In genomic region chr15:78108300-78109084, GRCh38 we compare ENCODE assay signal across 8 cellular contexts. TPM values are rescaled to one million over a fixed set of nuclear protein-coding genes. Genes with fewer than 3 reads are reported as not detected.
DNase-seq lines count a peak whose midpoint lies in the region; ATAC-seq and TF ChIP-seq lines count a peak whose summit lies in the region.

No MANE protein-coding gene starts in this region.

- H3K4me3 ChIP-seq in SJSA1 (no peak overlapping the region), osteoblast (ENCODE audit: insufficient read depth, low read length) (no peak overlapping the region), thoracic aorta (no peak overlapping the region)

- no peaks in the 10 kb centered on the region for H3K79me2 ChIP-seq in osteoblast (ENCODE audit: insufficient read depth, low read length)

- H3K9me3 ChIP-seq in SJSA1 (replicated peaks): no peaks in the 10 kb centered on the region
- no peaks in the 10 kb centered on the region for H3K9me3 ChIP-seq in osteoblast (ENCODE audit: low read depth, low read length)
- no peaks in the 10 kb centered on the region for H3K9me3 ChIP-seq in thoracic aorta

- no peak overlapping the region for H2AFZ ChIP-seq in osteoblast (ENCODE audit: low read length)

- H3K27me3 ChIP-seq in SJSA1 (replicated peaks) (no peaks in the 10 kb centered on the region), foreskin keratinocyte (no peaks in the 10 kb centered on the region), osteoblast (ENCODE audit: insufficient read depth, low read length) (no peaks in the 10 kb centered on the region), thoracic aorta (replicated peaks; ENCODE audit: insufficient read depth) (no peaks in the 10 kb centered on the region)

- no peaks in the 10 kb centered on the region for H3K36me3 ChIP-seq in SJSA1
- no peaks in the 10 kb centered on the region for H3K36me3 ChIP-seq in osteoblast (ENCODE audit: insufficient read depth, low read length)
- H3K36me3 ChIP-seq in thoracic aorta: no peaks in the 10 kb centered on the region

- DNase-seq in DMS 273 (lab: John Stamatoyannopoulos, UW; ENCODE audit: unreplicated experiment): peak; percentile 90
- no peak for DNase-seq in DMS 273 treated with DMSO at 0.1 percent for 48 hours (lab: John Stamatoyannopoulos, UW)
- DNase-seq in LHCN-M2 (ENCODE audit: low read depth): peak; percentile 84
- peak; percentile 72 to 89 for DNase-seq in SJSA1 (ENCODE audit: low read depth in 1 of 2, low spot score in 2 of 2)
- peak; percentile 93 for DNase-seq in activated effector memory CD4-positive, alpha-beta T cell treated with anti-CD3 and anti-CD28 coated beads, Interleukin-2, amount 50 U/mL, for 16 hours
- DNase-seq in foreskin keratinocyte: peak in 1 of 2 donors; percentile 53
- DNase-seq in osteoblast (ENCODE audit: insufficient read length, low spot score, missing footprints): peak; percentile 99
- DNase-seq in thoracic aorta (ENCODE audit: low spot score): peak; percentile 46

- no peak overlapping the region for H3K4me2 ChIP-seq in osteoblast (ENCODE audit: insufficient read depth, low read length)

- H3K27ac ChIP-seq in SJSA1 (no peak overlapping the region), foreskin keratinocyte (no peak overlapping the region), osteoblast (ENCODE audit: low read depth, low read length) (no peak overlapping the region), thoracic aorta (no peak overlapping the region)

- ATAC-seq in foreskin keratinocyte (peak; percentile 83), thoracic aorta (ENCODE audit: insufficient number of reproducible peaks, low FRiP score, low read depth) (peak; percentile 46)

- TF ChIP-seq CTCF in foreskin keratinocyte (conservative IDR thresholded peaks at IDR 0.05): peak; percentile 95
- peak; percentile 95 for TF ChIP-seq CTCF in osteoblast (IDR thresholded peaks at IDR 0.05; ENCODE audit: extremely low read depth, low read depth, low read length)
- peak; percentile 94 for TF ChIP-seq CTCF in thoracic aorta (IDR thresholded peaks at IDR 0.05)

- H3K4me1 ChIP-seq in SJSA1 (replicated peaks) (no peaks in the 10 kb centered on the region), foreskin keratinocyte (no peaks in the 10 kb centered on the region), osteoblast (ENCODE audit: insufficient read depth, low read length) (peaks cover 5% of the 10 kb centered on the region), thoracic aorta (ENCODE audit: control insufficient read depth in 1 of 2, low read depth in 2 of 2) (no peaks in the 10 kb centered on the region)

- H4K20me1 ChIP-seq in osteoblast (ENCODE audit: insufficient read depth, low read length): no peaks in the 10 kb centered on the region

RNA-seq across cellular contexts. Expression of gene SH2D7, which starts 16.1 kb away (rescaled TPM):
- not detected in 2 replicates for total RNA-seq in LHCN-M2 (2014; rRNA removed)
- 0.04 TPM for polyA plus RNA-seq in LHCN-M2 (2012)
- not detected in 2 replicates for total RNA-seq in SJSA1 (2014; rRNA removed; shearing (Covaris generic))
- total RNA-seq in foreskin keratinocyte: not detected in 2 replicates
- not detected in 2 replicates for polyA plus RNA-seq in foreskin keratinocyte
- not detected in 2 replicates for total RNA-seq in osteoblast
- total RNA-seq in thoracic aorta: not detected

RNA-seq across cellular contexts. Expression of gene CIB2, which starts 22.8 kb away (rescaled TPM):
- total RNA-seq in LHCN-M2 (2014; rRNA removed): 1.4 and 1.8 TPM in 2 replicates
- polyA plus RNA-seq in LHCN-M2 (2012): 3.9 TPM
- 3.2 and 3.8 TPM in 2 replicates for total RNA-seq in SJSA1 (2014; rRNA removed; shearing (Covaris generic))
- total RNA-seq in foreskin keratinocyte: 13.6 and 17.4 TPM in 2 replicates
- 18.8 and 25.2 TPM in 2 replicates for polyA plus RNA-seq in foreskin keratinocyte
- 1.5 and 2.2 TPM in 2 replicates for total RNA-seq in osteoblast
- total RNA-seq in thoracic aorta: 1 to 10 TPM; 1.2 to 7.9 TPM

RNA-seq across cellular contexts. Expression of gene TBC1D2B, which starts 31.0 kb away (rescaled TPM):
- 26.9 and 30.6 TPM in 2 replicates for total RNA-seq in LHCN-M2 (2014; rRNA removed)
- polyA plus RNA-seq in LHCN-M2 (2012): 25.5 TPM
- total RNA-seq in SJSA1 (2014; rRNA removed; shearing (Covaris generic)): 27.5 and 28.2 TPM in 2 replicates
- 24.4 and 28.7 TPM in 2 replicates for total RNA-seq in foreskin keratinocyte
- polyA plus RNA-seq in foreskin keratinocyte: 10.6 and 11.9 TPM in 2 replicates
- total RNA-seq in osteoblast: 57.8 and 58.3 TPM in 2 replicates
- 10 to 100 TPM; 54.0 to 58.5 TPM for total RNA-seq in thoracic aorta

RNA-seq across cellular contexts. Expression of gene IDH3A, which starts 40.7 kb away (rescaled TPM):
- 51.2 and 87.1 TPM in 2 replicates for total RNA-seq in LHCN-M2 (2014; rRNA removed)
- 35.0 TPM for polyA plus RNA-seq in LHCN-M2 (2012)
- 64.6 and 66.8 TPM in 2 replicates for total RNA-seq in SJSA1 (2014; rRNA removed; shearing (Covaris generic))
- total RNA-seq in foreskin keratinocyte: 73.3 and 80.4 TPM in 2 replicates
- 34.6 and 48.0 TPM in 2 replicates for polyA plus RNA-seq in foreskin keratinocyte
- 29.5 and 30.4 TPM in 2 replicates for total RNA-seq in osteoblast
- total RNA-seq in thoracic aorta: 100 to 1,000 TPM in 1 of 2 donors, 10 to 100 TPM in 1; 50.9 to 138 TPM
